Comparison of ENCODE assay signal across 2 cellular contexts in the genomic region with DNA sequence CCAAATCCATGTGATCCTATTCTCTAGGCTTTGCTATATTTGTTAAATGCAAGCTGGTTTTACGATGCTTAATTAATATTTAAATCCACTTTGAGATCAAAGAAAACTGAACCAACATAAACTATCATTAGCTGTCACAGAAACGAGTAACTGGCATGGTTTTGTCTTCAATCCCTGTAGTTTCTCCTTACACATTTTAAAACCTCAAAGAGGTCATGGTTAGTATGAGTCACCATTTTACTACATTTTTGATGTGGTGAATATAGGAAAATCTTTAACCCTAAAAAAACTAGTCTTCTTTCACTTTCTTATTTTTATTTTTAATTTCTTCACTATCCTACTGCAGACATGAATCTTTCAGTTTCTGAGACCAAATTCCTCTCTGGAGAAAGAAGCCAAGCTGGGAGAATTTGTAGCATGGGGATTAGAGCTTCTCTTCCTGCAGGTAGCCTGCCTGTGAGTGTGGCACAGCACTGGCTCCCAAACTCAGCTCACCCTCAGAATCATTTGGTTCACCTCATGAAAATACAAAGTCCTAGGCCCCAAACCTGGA.
TF ChIP-seq lines count a peak whose summit lies in the region.

No MANE protein-coding gene starts in this region.

TF ChIP-seq in GM23338, 12 proteins besides CTCF, POLR2A, EP300 and RAD21 (continued from another document):
- no peak for TF ChIP-seq NANOG (IDR thresholded peaks at IDR 0.05; ENCODE audit: borderline replicate concordance)
- TF ChIP-seq, protein P1, sequence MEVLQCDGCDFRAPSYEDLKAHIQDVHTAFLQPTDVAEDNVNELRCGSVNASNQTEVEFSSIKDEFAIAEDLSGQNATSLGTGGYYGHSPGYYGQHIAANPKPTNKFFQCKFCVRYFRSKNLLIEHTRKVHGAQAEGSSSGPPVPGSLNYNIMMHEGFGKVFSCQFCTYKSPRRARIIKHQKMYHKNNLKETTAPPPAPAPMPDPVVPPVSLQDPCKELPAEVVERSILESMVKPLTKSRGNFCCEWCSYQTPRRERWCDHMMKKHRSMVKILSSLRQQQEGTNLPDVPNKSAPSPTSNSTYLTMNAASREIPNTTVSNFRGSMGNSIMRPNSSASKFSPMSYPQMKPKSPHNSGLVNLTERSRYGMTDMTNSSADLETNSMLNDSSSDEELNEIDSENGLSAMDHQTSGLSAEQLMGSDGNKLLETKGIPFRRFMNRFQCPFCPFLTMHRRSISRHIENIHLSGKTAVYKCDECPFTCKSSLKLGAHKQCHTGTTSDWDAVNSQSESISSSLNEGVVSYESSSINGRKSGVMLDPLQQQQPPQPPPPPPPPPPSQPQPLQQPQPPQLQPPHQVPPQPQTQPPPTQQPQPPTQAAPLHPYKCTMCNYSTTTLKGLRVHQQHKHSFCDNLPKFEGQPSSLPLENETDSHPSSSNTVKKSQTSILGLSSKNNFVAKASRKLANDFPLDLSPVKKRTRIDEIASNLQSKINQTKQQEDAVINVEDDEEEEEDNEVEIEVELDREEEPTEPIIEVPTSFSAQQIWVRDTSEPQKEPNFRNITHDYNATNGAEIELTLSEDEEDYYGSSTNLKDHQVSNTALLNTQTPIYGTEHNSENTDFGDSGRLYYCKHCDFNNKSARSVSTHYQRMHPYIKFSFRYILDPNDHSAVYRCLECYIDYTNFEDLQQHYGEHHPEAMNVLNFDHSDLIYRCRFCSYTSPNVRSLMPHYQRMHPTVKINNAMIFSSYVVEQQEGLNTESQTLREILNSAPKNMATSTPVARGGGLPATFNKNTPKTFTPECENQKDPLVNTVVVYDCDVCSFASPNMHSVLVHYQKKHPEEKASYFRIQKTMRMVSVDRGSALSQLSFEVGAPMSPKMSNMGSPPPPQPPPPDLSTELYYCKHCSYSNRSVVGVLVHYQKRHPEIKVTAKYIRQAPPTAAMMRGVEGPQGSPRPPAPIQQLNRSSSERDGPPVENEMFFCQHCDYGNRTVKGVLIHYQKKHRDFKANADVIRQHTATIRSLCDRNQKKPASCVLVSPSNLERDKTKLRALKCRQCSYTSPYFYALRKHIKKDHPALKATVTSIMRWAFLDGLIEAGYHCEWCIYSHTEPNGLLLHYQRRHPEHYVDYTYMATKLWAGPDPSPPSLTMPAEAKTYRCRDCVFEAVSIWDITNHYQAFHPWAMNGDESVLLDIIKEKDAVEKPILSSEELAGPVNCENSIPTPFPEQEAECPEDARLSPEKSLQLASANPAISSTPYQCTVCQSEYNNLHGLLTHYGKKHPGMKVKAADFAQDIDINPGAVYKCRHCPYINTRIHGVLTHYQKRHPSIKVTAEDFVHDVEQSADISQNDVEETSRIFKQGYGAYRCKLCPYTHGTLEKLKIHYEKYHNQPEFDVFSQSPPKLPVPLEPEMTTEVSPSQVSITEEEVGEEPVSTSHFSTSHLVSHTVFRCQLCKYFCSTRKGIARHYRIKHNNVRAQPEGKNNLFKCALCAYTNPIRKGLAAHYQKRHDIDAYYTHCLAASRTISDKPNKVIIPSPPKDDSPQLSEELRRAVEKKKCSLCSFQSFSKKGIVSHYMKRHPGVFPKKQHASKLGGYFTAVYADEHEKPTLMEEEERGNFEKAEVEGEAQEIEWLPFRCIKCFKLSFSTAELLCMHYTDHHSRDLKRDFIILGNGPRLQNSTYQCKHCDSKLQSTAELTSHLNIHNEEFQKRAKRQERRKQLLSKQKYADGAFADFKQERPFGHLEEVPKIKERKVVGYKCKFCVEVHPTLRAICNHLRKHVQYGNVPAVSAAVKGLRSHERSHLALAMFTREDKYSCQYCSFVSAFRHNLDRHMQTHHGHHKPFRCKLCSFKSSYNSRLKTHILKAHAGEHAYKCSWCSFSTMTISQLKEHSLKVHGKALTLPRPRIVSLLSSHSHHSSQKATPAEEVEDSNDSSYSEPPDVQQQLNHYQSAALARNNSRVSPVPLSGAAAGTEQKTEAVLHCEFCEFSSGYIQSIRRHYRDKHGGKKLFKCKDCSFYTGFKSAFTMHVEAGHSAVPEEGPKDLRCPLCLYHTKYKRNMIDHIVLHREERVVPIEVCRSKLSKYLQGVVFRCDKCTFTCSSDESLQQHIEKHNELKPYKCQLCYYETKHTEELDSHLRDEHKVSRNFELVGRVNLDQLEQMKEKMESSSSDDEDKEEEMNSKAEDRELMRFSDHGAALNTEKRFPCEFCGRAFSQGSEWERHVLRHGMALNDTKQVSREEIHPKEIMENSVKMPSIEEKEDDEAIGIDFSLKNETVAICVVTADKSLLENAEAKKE (CRISPR knock-in tag; IDR thresholded peaks at IDR 0.05): no peak
- no peak for TF ChIP-seq STAT1 (IDR thresholded peaks at IDR 0.05; ENCODE audit: unreplicated experiment)
- TF ChIP-seq, protein P2, sequence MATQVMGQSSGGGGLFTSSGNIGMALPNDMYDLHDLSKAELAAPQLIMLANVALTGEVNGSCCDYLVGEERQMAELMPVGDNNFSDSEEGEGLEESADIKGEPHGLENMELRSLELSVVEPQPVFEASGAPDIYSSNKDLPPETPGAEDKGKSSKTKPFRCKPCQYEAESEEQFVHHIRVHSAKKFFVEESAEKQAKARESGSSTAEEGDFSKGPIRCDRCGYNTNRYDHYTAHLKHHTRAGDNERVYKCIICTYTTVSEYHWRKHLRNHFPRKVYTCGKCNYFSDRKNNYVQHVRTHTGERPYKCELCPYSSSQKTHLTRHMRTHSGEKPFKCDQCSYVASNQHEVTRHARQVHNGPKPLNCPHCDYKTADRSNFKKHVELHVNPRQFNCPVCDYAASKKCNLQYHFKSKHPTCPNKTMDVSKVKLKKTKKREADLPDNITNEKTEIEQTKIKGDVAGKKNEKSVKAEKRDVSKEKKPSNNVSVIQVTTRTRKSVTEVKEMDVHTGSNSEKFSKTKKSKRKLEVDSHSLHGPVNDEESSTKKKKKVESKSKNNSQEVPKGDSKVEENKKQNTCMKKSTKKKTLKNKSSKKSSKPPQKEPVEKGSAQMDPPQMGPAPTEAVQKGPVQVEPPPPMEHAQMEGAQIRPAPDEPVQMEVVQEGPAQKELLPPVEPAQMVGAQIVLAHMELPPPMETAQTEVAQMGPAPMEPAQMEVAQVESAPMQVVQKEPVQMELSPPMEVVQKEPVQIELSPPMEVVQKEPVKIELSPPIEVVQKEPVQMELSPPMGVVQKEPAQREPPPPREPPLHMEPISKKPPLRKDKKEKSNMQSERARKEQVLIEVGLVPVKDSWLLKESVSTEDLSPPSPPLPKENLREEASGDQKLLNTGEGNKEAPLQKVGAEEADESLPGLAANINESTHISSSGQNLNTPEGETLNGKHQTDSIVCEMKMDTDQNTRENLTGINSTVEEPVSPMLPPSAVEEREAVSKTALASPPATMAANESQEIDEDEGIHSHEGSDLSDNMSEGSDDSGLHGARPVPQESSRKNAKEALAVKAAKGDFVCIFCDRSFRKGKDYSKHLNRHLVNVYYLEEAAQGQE (IDR thresholded peaks at IDR 0.05; ENCODE audit: unreplicated experiment): no peak
- TF ChIP-seq, protein P3, sequence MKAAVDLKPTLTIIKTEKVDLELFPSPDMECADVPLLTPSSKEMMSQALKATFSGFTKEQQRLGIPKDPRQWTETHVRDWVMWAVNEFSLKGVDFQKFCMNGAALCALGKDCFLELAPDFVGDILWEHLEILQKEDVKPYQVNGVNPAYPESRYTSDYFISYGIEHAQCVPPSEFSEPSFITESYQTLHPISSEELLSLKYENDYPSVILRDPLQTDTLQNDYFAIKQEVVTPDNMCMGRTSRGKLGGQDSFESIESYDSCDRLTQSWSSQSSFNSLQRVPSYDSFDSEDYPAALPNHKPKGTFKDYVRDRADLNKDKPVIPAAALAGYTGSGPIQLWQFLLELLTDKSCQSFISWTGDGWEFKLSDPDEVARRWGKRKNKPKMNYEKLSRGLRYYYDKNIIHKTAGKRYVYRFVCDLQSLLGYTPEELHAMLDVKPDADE (IDR thresholded peaks at IDR 0.05): no peak
- no peak for TF ChIP-seq JUNB (IDR thresholded peaks at IDR 0.05; ENCODE audit: unreplicated experiment)
- no peak for TF ChIP-seq ZNF114 (CRISPR knock-in tag; IDR thresholded peaks at IDR 0.05)
- TF ChIP-seq CREB1 (CRISPR knock-in tag; IDR thresholded peaks at IDR 0.05; ENCODE audit: low read depth): no peak
- no peak for TF ChIP-seq ZNF331 (CRISPR knock-in tag; IDR thresholded peaks at IDR 0.05; ENCODE audit: low read depth)

TF ChIP-seq in SK-N-SH, 30 proteins besides CTCF, POLR2A, EP300 and RAD21 (continues in another document):
- TF ChIP-seq, protein P2 (IDR thresholded peaks at IDR 0.05; ENCODE audit: low read depth, low read length): no peak
- TF ChIP-seq, protein P4, sequence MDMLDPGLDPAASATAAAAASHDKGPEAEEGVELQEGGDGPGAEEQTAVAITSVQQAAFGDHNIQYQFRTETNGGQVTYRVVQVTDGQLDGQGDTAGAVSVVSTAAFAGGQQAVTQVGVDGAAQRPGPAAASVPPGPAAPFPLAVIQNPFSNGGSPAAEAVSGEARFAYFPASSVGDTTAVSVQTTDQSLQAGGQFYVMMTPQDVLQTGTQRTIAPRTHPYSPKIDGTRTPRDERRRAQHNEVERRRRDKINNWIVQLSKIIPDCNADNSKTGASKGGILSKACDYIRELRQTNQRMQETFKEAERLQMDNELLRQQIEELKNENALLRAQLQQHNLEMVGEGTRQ (IDR thresholded peaks at IDR 0.05; ENCODE audit: borderline replicate concordance, low read depth, low read length): no peak
- TF ChIP-seq, protein P5, sequence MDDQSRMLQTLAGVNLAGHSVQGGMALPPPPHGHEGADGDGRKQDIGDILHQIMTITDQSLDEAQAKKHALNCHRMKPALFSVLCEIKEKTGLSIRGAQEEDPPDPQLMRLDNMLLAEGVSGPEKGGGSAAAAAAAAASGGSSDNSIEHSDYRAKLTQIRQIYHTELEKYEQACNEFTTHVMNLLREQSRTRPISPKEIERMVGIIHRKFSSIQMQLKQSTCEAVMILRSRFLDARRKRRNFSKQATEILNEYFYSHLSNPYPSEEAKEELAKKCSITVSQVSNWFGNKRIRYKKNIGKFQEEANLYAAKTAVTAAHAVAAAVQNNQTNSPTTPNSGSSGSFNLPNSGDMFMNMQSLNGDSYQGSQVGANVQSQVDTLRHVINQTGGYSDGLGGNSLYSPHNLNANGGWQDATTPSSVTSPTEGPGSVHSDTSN (IDR thresholded peaks at IDR 0.05): 0 out of 2 replicates have a peak, but pooled peaks have one; percentile 26
- TF ChIP-seq GABPA (IDR thresholded peaks at IDR 0.05; ENCODE audit: low read depth): no peak
- TF ChIP-seq MXI1 (IDR thresholded peaks at IDR 0.05; ENCODE audit: low read depth, low read length): no peak
- TF ChIP-seq MEF2A (IDR thresholded peaks at IDR 0.05; ENCODE audit: borderline replicate concordance, low read depth): no peak
- TF ChIP-seq, protein P6, sequence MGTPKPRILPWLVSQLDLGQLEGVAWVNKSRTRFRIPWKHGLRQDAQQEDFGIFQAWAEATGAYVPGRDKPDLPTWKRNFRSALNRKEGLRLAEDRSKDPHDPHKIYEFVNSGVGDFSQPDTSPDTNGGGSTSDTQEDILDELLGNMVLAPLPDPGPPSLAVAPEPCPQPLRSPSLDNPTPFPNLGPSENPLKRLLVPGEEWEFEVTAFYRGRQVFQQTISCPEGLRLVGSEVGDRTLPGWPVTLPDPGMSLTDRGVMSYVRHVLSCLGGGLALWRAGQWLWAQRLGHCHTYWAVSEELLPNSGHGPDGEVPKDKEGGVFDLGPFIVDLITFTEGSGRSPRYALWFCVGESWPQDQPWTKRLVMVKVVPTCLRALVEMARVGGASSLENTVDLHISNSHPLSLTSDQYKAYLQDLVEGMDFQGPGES (IDR thresholded peaks at IDR 0.05; ENCODE audit: low read depth, low read length): no peak
- TF ChIP-seq, protein P7, sequence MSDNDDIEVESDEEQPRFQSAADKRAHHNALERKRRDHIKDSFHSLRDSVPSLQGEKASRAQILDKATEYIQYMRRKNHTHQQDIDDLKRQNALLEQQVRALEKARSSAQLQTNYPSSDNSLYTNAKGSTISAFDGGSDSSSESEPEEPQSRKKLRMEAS (IDR thresholded peaks at IDR 0.05; ENCODE audit: low read depth): no peak
- TF ChIP-seq YY1 (IDR thresholded peaks at IDR 0.05; ENCODE audit: low read depth): no peak
- TF ChIP-seq, protein P8, sequence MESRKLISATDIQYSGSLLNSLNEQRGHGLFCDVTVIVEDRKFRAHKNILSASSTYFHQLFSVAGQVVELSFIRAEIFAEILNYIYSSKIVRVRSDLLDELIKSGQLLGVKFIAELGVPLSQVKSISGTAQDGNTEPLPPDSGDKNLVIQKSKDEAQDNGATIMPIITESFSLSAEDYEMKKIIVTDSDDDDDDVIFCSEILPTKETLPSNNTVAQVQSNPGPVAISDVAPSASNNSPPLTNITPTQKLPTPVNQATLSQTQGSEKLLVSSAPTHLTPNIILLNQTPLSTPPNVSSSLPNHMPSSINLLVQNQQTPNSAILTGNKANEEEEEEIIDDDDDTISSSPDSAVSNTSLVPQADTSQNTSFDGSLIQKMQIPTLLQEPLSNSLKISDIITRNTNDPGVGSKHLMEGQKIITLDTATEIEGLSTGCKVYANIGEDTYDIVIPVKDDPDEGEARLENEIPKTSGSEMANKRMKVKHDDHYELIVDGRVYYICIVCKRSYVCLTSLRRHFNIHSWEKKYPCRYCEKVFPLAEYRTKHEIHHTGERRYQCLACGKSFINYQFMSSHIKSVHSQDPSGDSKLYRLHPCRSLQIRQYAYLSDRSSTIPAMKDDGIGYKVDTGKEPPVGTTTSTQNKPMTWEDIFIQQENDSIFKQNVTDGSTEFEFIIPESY (IDR thresholded peaks at IDR 0.05; ENCODE audit: borderline replicate concordance, low read depth): no peak
- TF ChIP-seq JUND (IDR thresholded peaks at IDR 0.05): peak; percentile 64
- no peak for TF ChIP-seq SMC3 (IDR thresholded peaks at IDR 0.05; ENCODE audit: low read depth, low read length)
- TF ChIP-seq POLR2AphosphoS5 (IDR thresholded peaks at IDR 0.05; ENCODE audit: low read depth, low read length): no peak
- no peak for TF ChIP-seq NFIC (IDR thresholded peaks at IDR 0.05; ENCODE audit: borderline replicate concordance)
- TF ChIP-seq TAF1 (IDR thresholded peaks at IDR 0.05; ENCODE audit: borderline replicate concordance, low read depth, low read length): no peak
- no peak for TF ChIP-seq RFX5 (IDR thresholded peaks at IDR 0.05; ENCODE audit: low read length)
- TF ChIP-seq TEAD4 (IDR thresholded peaks at IDR 0.05; ENCODE audit: borderline replicate concordance, insufficient read depth): no peak
- no peak for TF ChIP-seq RXRA (IDR thresholded peaks at IDR 0.05; ENCODE audit: borderline replicate concordance, low read depth)
- TF ChIP-seq FOXM1 (IDR thresholded peaks at IDR 0.05; ENCODE audit: low read depth): no peak
- TF ChIP-seq GATA2 (CRISPR knock-in tag; IDR thresholded peaks at IDR 0.05): no peak
- TF ChIP-seq FOXJ3 (CRISPR knock-in tag; IDR thresholded peaks at IDR 0.05): no peak
- TF ChIP-seq NRF1 (IDR thresholded peaks at IDR 0.05; ENCODE audit: low read depth, low read length): no peak
